Comparison of ENCODE assay signal across 8 cellular contexts in genomic region chr19:48511800-48512503, GRCh38. TPM values are rescaled to one million over a fixed set of nuclear protein-coding genes. Genes with fewer than 3 reads are reported as not detected.
DNase-seq lines count a peak whose midpoint lies in the region; ATAC-seq and TF ChIP-seq lines count a peak whose summit lies in the region.

A gene with protein sequence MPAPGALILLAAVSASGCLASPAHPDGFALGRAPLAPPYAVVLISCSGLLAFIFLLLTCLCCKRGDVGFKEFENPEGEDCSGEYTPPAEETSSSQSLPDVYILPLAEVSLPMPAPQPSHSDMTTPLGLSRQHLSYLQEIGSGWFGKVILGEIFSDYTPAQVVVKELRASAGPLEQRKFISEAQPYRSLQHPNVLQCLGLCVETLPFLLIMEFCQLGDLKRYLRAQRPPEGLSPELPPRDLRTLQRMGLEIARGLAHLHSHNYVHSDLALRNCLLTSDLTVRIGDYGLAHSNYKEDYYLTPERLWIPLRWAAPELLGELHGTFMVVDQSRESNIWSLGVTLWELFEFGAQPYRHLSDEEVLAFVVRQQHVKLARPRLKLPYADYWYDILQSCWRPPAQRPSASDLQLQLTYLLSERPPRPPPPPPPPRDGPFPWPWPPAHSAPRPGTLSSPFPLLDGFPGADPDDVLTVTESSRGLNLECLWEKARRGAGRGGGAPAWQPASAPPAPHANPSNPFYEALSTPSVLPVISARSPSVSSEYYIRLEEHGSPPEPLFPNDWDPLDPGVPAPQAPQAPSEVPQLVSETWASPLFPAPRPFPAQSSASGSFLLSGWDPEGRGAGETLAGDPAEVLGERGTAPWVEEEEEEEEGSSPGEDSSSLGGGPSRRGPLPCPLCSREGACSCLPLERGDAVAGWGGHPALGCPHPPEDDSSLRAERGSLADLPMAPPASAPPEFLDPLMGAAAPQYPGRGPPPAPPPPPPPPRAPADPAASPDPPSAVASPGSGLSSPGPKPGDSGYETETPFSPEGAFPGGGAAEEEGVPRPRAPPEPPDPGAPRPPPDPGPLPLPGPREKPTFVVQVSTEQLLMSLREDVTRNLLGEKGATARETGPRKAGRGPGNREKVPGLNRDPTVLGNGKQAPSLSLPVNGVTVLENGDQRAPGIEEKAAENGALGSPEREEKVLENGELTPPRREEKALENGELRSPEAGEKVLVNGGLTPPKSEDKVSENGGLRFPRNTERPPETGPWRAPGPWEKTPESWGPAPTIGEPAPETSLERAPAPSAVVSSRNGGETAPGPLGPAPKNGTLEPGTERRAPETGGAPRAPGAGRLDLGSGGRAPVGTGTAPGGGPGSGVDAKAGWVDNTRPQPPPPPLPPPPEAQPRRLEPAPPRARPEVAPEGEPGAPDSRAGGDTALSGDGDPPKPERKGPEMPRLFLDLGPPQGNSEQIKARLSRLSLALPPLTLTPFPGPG (N-terminal part only) (minus strand): TSS chr19:48511835. CDS start chr19:48511576, 259 bp downstream.

- no peak within 1 kb of the TSS for H3K27ac ChIP-seq in HEK293 (ENCODE audit: extremely low read depth, low read depth, low read length)

- peaks cover 7% of the 10 kb centered on the region for H3K36me3 Mint-ChIP-seq in T-cell
- H3K36me3 Mint-ChIP-seq in activated naive CD8-positive, alpha-beta T cell treated with anti-CD3 and anti-CD28 coated beads, Interleukin-2, amount 50 U/mL, for 24 hours (ENCODE audit: low read depth): no peaks in the 10 kb centered on the region

- TF ChIP-seq CTCF in HEK293 (tag by site-specific recombination; IDR thresholded peaks at IDR 0.05): no peak

- DNase-seq in A172 (ENCODE audit: low spot score): peak; percentile 22
- DNase-seq in T-cell: peak; percentile 57 to 90 (median 84)
- peak; percentile 74 for DNase-seq in activated naive CD8-positive, alpha-beta T cell treated with anti-CD3 and anti-CD28 coated beads, Interleukin-2, amount 50 U/mL, for 24 hours
- peak; percentile 74 for DNase-seq in left kidney (ENCODE audit: low read depth, low spot score)
- DNase-seq in stimulated activated CD8-positive, alpha-beta memory T cell treated with anti-CD3 and anti-CD28 coated beads, Interleukin-2, amount 100 ng/mL, for 1 hour (ENCODE audit: low read depth in 2 of 2): peak; percentile 53 to 72
- DNase-seq in DMS153 (lab: John Stamatoyannopoulos, UW): no peak
- DNase-seq in NCI-H1048 (lab: John Stamatoyannopoulos, UW): no peak

- POLR2A ChIA-PET in HEK293 (lab: Yijun Ruan, JAX): no interaction called here
- POLR2A ChIA-PET in T-cell (lab: Charles Lee): no interaction called here

- H3K27me3 Mint-ChIP-seq in T-cell: no peaks in the 10 kb centered on the region
- no peaks in the 10 kb centered on the region for H3K27me3 Mint-ChIP-seq in activated naive CD8-positive, alpha-beta T cell treated with anti-CD3 and anti-CD28 coated beads, Interleukin-2, amount 50 U/mL, for 24 hours

- H3K4me1 Mint-ChIP-seq in T-cell: peaks cover 13 to 20% (median 16%) of the 10 kb centered on the region in 3 donors
- H3K4me1 Mint-ChIP-seq in activated naive CD8-positive, alpha-beta T cell treated with anti-CD3 and anti-CD28 coated beads, Interleukin-2, amount 50 U/mL, for 24 hours: peaks cover 14% of the 10 kb centered on the region

- H3K4me3 ChIP-seq in HEK293 (ENCODE audit: low read depth, low read length): peak within 1 kb of the TSS; percentile 8

- no peaks in the 10 kb centered on the region for H3K36me3 ChIP-seq in HEK293 (ENCODE audit: control insufficient read depth in 2 of 2, insufficient read depth in 1 of 2, low read length in 2 of 2)

- CTCF ChIA-PET in HEK293 (lab: Yijun Ruan, JAX): interaction anchor here (0.5 kb wide), 2 partner anchors 10 to 14 kb away, joined by 3 read pairs; no protein-coding TSS in a partner anchor
- CTCF ChIA-PET in T-cell (lab: Charles Lee): no interaction called here

- H3K4me1 ChIP-seq in HEK293 (ENCODE audit: control insufficient read depth, insufficient read depth, low read length): no peaks in the 10 kb centered on the region

- no peaks in the 10 kb centered on the region for H3K9me3 ChIP-seq in HEK293 (ENCODE audit: control insufficient read depth, insufficient read depth, low read depth, low read length)

- no peaks in the 10 kb centered on the region for H3K9me3 Mint-ChIP-seq in T-cell
- H3K9me3 Mint-ChIP-seq in activated naive CD8-positive, alpha-beta T cell treated with anti-CD3 and anti-CD28 coated beads, Interleukin-2, amount 50 U/mL, for 24 hours: no peaks in the 10 kb centered on the region

- ATAC-seq in T-cell (replicated peaks in 1 of 4): peak; percentile 69 to 73 (median 70)
- peak; percentile 23 for ATAC-seq in activated naive CD8-positive, alpha-beta T cell treated with anti-CD3 and anti-CD28 coated beads, Interleukin-2, amount 50 U/mL, for 24 hours

- peak within 1 kb of the TSS; percentile 86 to 87 for H3K27ac Mint-ChIP-seq in T-cell
- peak within 1 kb of the TSS; percentile 14 for H3K27ac Mint-ChIP-seq in activated naive CD8-positive, alpha-beta T cell treated with anti-CD3 and anti-CD28 coated beads, Interleukin-2, amount 50 U/mL, for 24 hours

- peak within 1 kb of the TSS in 1 of 3 donors; percentile 87 for H3K4me3 Mint-ChIP-seq in T-cell
- peak within 1 kb of the TSS; percentile 79 for H3K4me3 Mint-ChIP-seq in activated naive CD8-positive, alpha-beta T cell treated with anti-CD3 and anti-CD28 coated beads, Interleukin-2, amount 50 U/mL, for 24 hours

TF ChIP-seq in HEK293, 187 proteins besides CTCF, POLR2A, EP300 and RAD21 (continues in another document):
- TF ChIP-seq ZNF558 (tag by site-specific recombination; IDR thresholded peaks at IDR 0.05) (no peak), KLF8 (tag by site-specific recombination; IDR thresholded peaks at IDR 0.05) (peak; percentile 61; the same call in 1 of the 2 replicates), SP3 (tag by site-specific recombination; IDR thresholded peaks at IDR 0.05) (peak; percentile 63), INSM2 (tag by site-specific recombination; IDR thresholded peaks at IDR 0.05) (no peak), GLIS2 (tag by site-specific recombination; IDR thresholded peaks at IDR 0.05) (0 out of 2 replicates have a peak, but pooled peaks have one; percentile 41), EGR2 (tag by site-specific recombination; IDR thresholded peaks at IDR 0.05; ENCODE audit: low read depth) (peak; percentile 39; the same call in 1 of the 2 replicates), KLF1 (tag by site-specific recombination; IDR thresholded peaks at IDR 0.05) (peak; percentile 18; the same call in 1 of the 2 replicates), SP2 (tag by site-specific recombination; IDR thresholded peaks at IDR 0.05) (peak; percentile 74), ZNF146 (tag by site-specific recombination; IDR thresholded peaks at IDR 0.05) (no peak), ZNF76 (tag by site-specific recombination; IDR thresholded peaks at IDR 0.05; ENCODE audit: borderline replicate concordance, low read depth) (no peak), ZNF600 (tag by site-specific recombination; IDR thresholded peaks at IDR 0.05) (peak; percentile 56; the same call in 1 of the 2 replicates), PATZ1 (tag by site-specific recombination; IDR thresholded peaks at IDR 0.05) (peak; percentile 25), ZNF843 (tag by site-specific recombination; IDR thresholded peaks at IDR 0.05) (no peak), ZNF311 (tag by site-specific recombination; IDR thresholded peaks at IDR 0.05; ENCODE audit: borderline replicate concordance) (0 out of 2 replicates have a peak, but pooled peaks have one; percentile 23)
- TF ChIP-seq, protein P1, sequence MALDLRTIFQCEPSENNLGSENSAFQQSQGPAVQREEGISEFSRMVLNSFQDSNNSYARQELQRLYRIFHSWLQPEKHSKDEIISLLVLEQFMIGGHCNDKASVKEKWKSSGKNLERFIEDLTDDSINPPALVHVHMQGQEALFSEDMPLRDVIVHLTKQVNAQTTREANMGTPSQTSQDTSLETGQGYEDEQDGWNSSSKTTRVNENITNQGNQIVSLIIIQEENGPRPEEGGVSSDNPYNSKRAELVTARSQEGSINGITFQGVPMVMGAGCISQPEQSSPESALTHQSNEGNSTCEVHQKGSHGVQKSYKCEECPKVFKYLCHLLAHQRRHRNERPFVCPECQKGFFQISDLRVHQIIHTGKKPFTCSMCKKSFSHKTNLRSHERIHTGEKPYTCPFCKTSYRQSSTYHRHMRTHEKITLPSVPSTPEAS (tag by site-specific recombination; IDR thresholded peaks at IDR 0.05): peak; percentile 45; the same call in 1 of the 2 replicates

RNA-seq across cellular contexts. Expression of the gene that starts here (rescaled TPM):
- total RNA-seq in A172 (2014; rRNA removed; shearing (Covaris generic)): not detected in 2 replicates
- total RNA-seq in T-cell: 10 to 100 TPM; 17.5 to 28.2 (median 23.5) TPM

Comparison
In these comparisons a context has a peak if more than half of its experiments do, and no peak if none do; other contexts are left out.
1. RNA of the gene that starts here (total RNA-seq): 17.5 to 28.2 TPM in T-cell; not detected in A172; every median in the first group is over 10 times any median in the second.
2. Peak in DNase-seq in A172; RNA of the gene not detected or under 1 TPM.
3. DNase-seq: peak in T-cell (34 of 34), activated naive CD8-positive, alpha-beta T cell treated with anti-CD3 and anti-CD28 coated beads, Interleukin-2, amount 50 U/mL, for 24 hours (single experiment), left kidney (single experiment) and stimulated activated CD8-positive, alpha-beta memory T cell treated with anti-CD3 and anti-CD28 coated beads, Interleukin-2, amount 100 ng/mL, for 1 hour (2 of 2); none in DMS153 (single experiment) and NCI-H1048 (single experiment).